Comparison of ENCODE assay signal across 1 cellular context in the genomic region with DNA sequence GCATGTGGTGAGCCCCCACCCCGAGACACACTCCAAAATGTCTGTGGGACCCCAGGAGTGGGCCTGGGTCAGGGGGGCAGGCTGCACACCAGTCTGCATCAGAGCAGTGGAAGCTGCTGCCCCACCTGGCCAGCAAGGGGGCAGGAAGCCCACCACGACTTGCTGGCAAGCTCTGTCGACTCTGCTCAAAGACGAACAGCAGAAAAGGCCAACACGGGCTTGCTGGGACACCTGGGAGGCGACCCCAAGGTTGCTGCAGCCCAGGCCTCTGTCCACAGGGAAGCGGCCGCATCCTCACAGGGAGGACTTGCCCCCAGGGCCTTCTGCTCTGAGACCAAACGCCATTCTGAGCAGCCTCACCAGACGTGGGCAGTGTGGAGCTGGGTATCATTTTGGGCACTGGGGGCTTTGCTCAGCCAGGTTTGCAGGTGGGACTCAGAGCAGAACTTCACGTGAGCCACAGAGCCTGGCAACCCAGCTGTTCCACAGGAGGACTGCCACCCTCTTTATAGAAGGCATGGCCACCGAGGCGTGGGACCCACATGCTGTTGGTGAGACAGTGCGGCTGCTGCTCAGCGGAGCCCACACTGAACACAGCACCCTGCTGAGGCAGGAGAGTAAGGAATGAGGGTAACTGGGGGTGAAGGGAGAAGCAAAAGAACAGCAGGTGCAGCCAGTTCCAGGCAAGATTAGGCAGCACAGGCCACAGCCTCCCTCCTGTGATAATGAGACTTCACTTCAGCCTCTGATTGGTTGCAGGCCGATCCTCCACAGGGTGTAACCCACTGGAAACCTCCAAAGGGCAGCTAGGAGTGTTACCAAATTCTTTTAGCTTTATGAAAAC.
TF ChIP-seq lines count a peak whose summit lies in the region.

No MANE protein-coding gene starts in this region.

TF ChIP-seq in H1, 55 proteins besides CTCF, POLR2A, EP300 and RAD21:
- TF ChIP-seq SRF (IDR thresholded peaks at IDR 0.05; ENCODE audit: low read depth, low read length), result no peak
TF ChIP-seq in H1: peak in this region for 0.
